Comparison of ENCODE assay signal across 8 cellular contexts in genomic region chr5:169302491-169303118, GRCh38. TPM values are rescaled to one million over a fixed set of nuclear protein-coding genes. Genes with fewer than 3 reads are reported as not detected.
DNase-seq lines count a peak whose midpoint lies in the region; ATAC-seq and TF ChIP-seq lines count a peak whose summit lies in the region.

No MANE protein-coding gene starts in this region.

- DNase-seq in Calu3: peak; percentile 81
- DNase-seq in HS-27A (ENCODE audit: low read depth): peak; percentile 41
- DNase-seq in PC-3: peak; percentile 80
- peak; percentile 17 for DNase-seq in activated T-helper 9 cell treated with anti-CD3 and anti-CD28 coated beads, Interleukin-2, amount 50 U/mL, for 16 hours (ENCODE audit: low read depth)
- DNase-seq in glomerular endothelial cell (ENCODE audit: extremely low read depth, low read depth, low spot score): peak; percentile 39
- DNase-seq in mesenteric fat pad (ENCODE audit: low spot score): no peak

- H3K9me2 ChIP-seq in PC-3 (replicated peaks; ENCODE audit: low read length): no peaks in the 10 kb centered on the region

- TF ChIP-seq CTCF in Calu3 (IDR thresholded peaks at IDR 0.05; ENCODE audit: unreplicated experiment) (peak; percentile 70), PC-3 (conservative IDR thresholded peaks at IDR 0.05; ENCODE audit: low read depth, low read length) (peak; percentile 97), parathyroid adenoma (IDR thresholded peaks at IDR 0.05) (peak; percentile 97)

- no peaks in the 10 kb centered on the region for H4K20me1 ChIP-seq in PC-3 (ENCODE audit: low read length)

- H2AFZ ChIP-seq in PC-3 (ENCODE audit: low read length) (no peak overlapping the region), parathyroid adenoma (no peak overlapping the region)

- CTCF ChIA-PET in Calu3 (lab: Charles Lee) (interaction anchor here (1.7 kb wide), 1 partner anchor 316 kb away, joined by 4 read pairs; no protein-coding TSS in a partner anchor), PC-3 (lab: Charles Lee) (no interaction called here)

- BruUV-seq in Calu3 (replicated peaks; lab: Mats Ljungman, UMichigan) (no TSS peak), PC-3 (replicated peaks; lab: Mats Ljungman, UMichigan) (no TSS peak)

- peaks cover 37% of the 10 kb centered on the region for H3K27me3 Mint-ChIP-seq in Calu3 (ENCODE audit: unreplicated experiment)

- H3K4me3 ChIP-seq in PC-3 (ENCODE audit: low read length) (no peak overlapping the region), parathyroid adenoma (ENCODE audit: low read depth, low read length) (no peak overlapping the region)

- POLR2A ChIA-PET in PC-3 (lab: Charles Lee; ENCODE audit: unreplicated experiment): no interaction called here

- peaks cover 2% of the 10 kb centered on the region for H3K9me3 Mint-ChIP-seq in Calu3 (ENCODE audit: low read depth, unreplicated experiment)

- ATAC-seq in GM19395 (IDR thresholded peaks at IDR 0.05; ENCODE audit: unreplicated experiment) (peak; percentile 89), PC-3 (peak; percentile 49)

- H3K36me3 ChIP-seq in PC-3 (ENCODE audit: low read depth, low read length) (no peaks in the 10 kb centered on the region), parathyroid adenoma (ENCODE audit: control insufficient read depth, insufficient read depth, low read length) (no peaks in the 10 kb centered on the region)

- H3K4me1 ChIP-seq in PC-3 (ENCODE audit: insufficient read depth, low read length): no peaks in the 10 kb centered on the region
- H3K4me1 ChIP-seq in parathyroid adenoma: peaks cover 6% of the 10 kb centered on the region

- H3F3A ChIP-seq in PC-3 (ENCODE audit: low read length, unreplicated experiment): no peaks in the 10 kb centered on the region

- H3K27me3 ChIP-seq in PC-3 (ENCODE audit: low read length) (peaks cover 59% of the 10 kb centered on the region), parathyroid adenoma (ENCODE audit: control insufficient read depth, insufficient read depth, low read length) (no peaks in the 10 kb centered on the region)

- H3K4me3 Mint-ChIP-seq in Calu3 (ENCODE audit: low read depth, unreplicated experiment): no peak overlapping the region

- H3K27ac ChIP-seq in PC-3 (ENCODE audit: low read length) (no peak overlapping the region), parathyroid adenoma (no peak overlapping the region)

- no peaks in the 10 kb centered on the region for H3K9me3 ChIP-seq in PC-3 (ENCODE audit: low read length)
- H3K9me3 ChIP-seq in parathyroid adenoma (ENCODE audit: control insufficient read depth, low read length): no peaks in the 10 kb centered on the region

- no peak overlapping the region for H3K27ac Mint-ChIP-seq in Calu3 (ENCODE audit: unreplicated experiment)

- intact Hi-C loops in Calu3 (cut with micrococcal nuclease; ENCODE audit: unreplicated experiment) (loop anchor here (1.0 to 5.0 kb wide), 5 partner anchors 185 to 810 kb away; no protein-coding TSS in a partner anchor), PC-3 (cut with micrococcal nuclease) (loop anchor here (1.0 to 5.0 kb wide), 2 partner anchors 315 to 625 kb away; no protein-coding TSS in a partner anchor)

- H3K79me2 ChIP-seq in PC-3 (ENCODE audit: low read length) (no peaks in the 10 kb centered on the region), parathyroid adenoma (peaks cover 8% of the 10 kb centered on the region)

- H3K9ac ChIP-seq in PC-3 (ENCODE audit: low read length) (no peak overlapping the region), parathyroid adenoma (no peak overlapping the region)

- H3K4me2 ChIP-seq in PC-3 (ENCODE audit: low read length) (no peak overlapping the region), parathyroid adenoma (ENCODE audit: low read length) (no peak overlapping the region)

- no peaks in the 10 kb centered on the region for H3K4me1 Mint-ChIP-seq in Calu3 (ENCODE audit: low read depth, unreplicated experiment)

- H3K36me3 Mint-ChIP-seq in Calu3 (ENCODE audit: insufficient read depth, unreplicated experiment): no peaks in the 10 kb centered on the region

RNA-seq across cellular contexts. Expression of gene SLIT3, which starts 1.7 kb away (rescaled TPM):
- total RNA-seq in Calu3 (2022) (not detected in 2 replicates), PC-3 (2014; rRNA removed) (0.35 and 0.44 TPM in 2 replicates), glomerular endothelial cell (1.3 and 7.4 TPM in 2 replicates), mesenteric fat pad (83.6 TPM)

Comparison
In these comparisons a context has a peak if more than half of its experiments do, and no peak if none do; other contexts are left out.
1. RNA of gene SLIT3, which starts 1.7 kb away (total RNA-seq): 83.6 TPM in mesenteric fat pad (single experiment); 1.3 to 7.4 TPM in glomerular endothelial cell, 0.35 to 0.44 TPM in PC-3 and not detected in Calu3; every median in the first group is over 10 times any median in the second.
2. Peak in every context shown above with its lines, with median percentiles within 50 percentile points of each other: CTCF ChIP-seq.